ENCODE assay signal across 23 cellular contexts in the genomic region with DNA sequence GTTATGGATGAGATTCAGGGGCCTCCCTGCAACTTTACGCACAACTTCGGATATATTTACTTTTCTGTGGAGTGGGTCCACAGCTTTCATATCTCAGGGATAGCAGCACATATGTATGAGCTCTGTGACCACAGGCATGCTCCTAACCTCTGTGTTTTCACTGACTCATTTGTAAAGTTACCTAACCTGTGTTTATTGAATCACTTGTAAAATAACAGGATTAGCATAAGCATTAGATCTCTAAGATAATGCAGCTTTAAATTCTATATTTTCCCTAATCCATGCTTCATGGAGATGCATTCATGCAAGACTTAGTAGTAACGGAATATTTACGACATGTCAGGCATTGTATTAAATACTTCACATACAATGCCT. TPM values are rescaled to one million over a fixed set of nuclear protein-coding genes. Genes with fewer than 3 reads are reported as not detected.
DNase-seq lines count a peak whose midpoint lies in the region; ATAC-seq, FAIRE-seq and TF ChIP-seq lines count a peak whose summit lies in the region.
"Had no signal": no experiment of that assay in that cellular context is flagged by ENCODE, and none has a peak within 500 bp of the region (broad histone marks: within the 10 kb centered on the region; RNA-seq: fewer than 3 reads in every experiment).

No MANE protein-coding gene starts in this region.

- H3K36me3 Mint-ChIP-seq in MCF 10A (ENCODE audit: insufficient read depth, unreplicated experiment) (no peaks in the 10 kb centered on the region), astrocyte (ENCODE audit: low read depth, unreplicated experiment) (no peaks in the 10 kb centered on the region)
- H3K36me3 Mint-ChIP-seq: activated naive CD4-positive, alpha-beta T cell treated with anti-CD3 and anti-CD28 coated beads, Interleukin-2, amount 50 U/mL, for 24 hours; CD4-positive, CD25-positive, alpha-beta regulatory T cell had no signal

- H3K27me3 ChIP-seq in breast epithelium (no peaks in the 10 kb centered on the region), astrocyte (ENCODE audit: insufficient read depth, low read length) (peaks cover 4% of the 10 kb centered on the region)

- TF ChIP-seq POLR2A in breast epithelium (IDR thresholded peaks at IDR 0.05) = no peak

- H3K4me3 ChIP-seq in breast epithelium (no peak overlapping the region), astrocyte (ENCODE audit: insufficient read depth, low read depth, low read length) (no peak overlapping the region), fibroblast of pulmonary artery (replicated peaks; ENCODE audit: low read depth, low read length) (no peak overlapping the region)
- H3K4me3 ChIP-seq: esophagus squamous epithelium, prostate gland had no signal

- intact Hi-C loops in MCF 10A (cut with micrococcal nuclease) (no loop called here), breast epithelium (cut with DNase I; ENCODE audit: low total_unique reads) (no loop called here)

- POLR2A ChIA-PET in MCF 10A (lab: Yijun Ruan, JAX) = interaction anchor here (0.9 to 1.7 kb wide), 6 partner anchors 12 to 175 kb away, joined by 3 to 7 read pairs (median 4); partner anchors contain the start of gene PDGFD

- no peak overlapping the region for H2AFZ ChIP-seq in astrocyte (ENCODE audit: low read depth, low read length)

- H3K4me1 ChIP-seq in breast epithelium (no peaks in the 10 kb centered on the region), astrocyte (ENCODE audit: insufficient read depth, low read length) (peaks cover 6% of the 10 kb centered on the region)
- H3K4me1 ChIP-seq: prostate gland had no signal

- H3K27ac ChIP-seq in breast epithelium (peak overlapping the region in 1 of 2 donors; percentile 48), astrocyte (ENCODE audit: low read depth, low read length) (no peak overlapping the region)
- H3K27ac ChIP-seq: esophagus squamous epithelium, prostate gland had no signal

- DNase-seq in MCF 10A (ENCODE audit: unreplicated experiment) = peak; percentile 52
- no peak for DNase-seq in breast epithelium (ENCODE audit: low spot score in 2 of 2)
- DNase-seq in astrocyte (ENCODE audit: low read depth) = peak; percentile 80
- DNase-seq in fibroblast of pulmonary artery (ENCODE audit: low read depth) = peak; percentile 30
- no peak for DNase-seq in activated CD4-positive, alpha-beta T cell treated with anti-CD3 and anti-CD28 coated beads for 48 hours
- DNase-seq: activated T-cell treated with anti-CD3 and anti-CD28 coated beads for 4 hours; CD4-positive, CD25-positive, alpha-beta regulatory T cell; esophagus squamous epithelium; hippocampal formation; left cardiac atrium; midbrain; NCI-H1436; NK-92 treated with Interleukin-12 subunit alpha and Interleukin-12 subunit beta, amount 100 ng/mL, for 24 hours had no signal

- TF ChIP-seq CTCF in MCF 10A (IDR thresholded peaks at IDR 0.05; ENCODE audit: unreplicated experiment) = no peak
- TF ChIP-seq CTCF in breast epithelium (IDR thresholded peaks at IDR 0.05) = no peak
- no peak for TF ChIP-seq CTCF in astrocyte (IDR thresholded peaks at IDR 0.05; ENCODE audit: insufficient read depth, low read depth, low read length)
- no peak for TF ChIP-seq CTCF in fibroblast of pulmonary artery (IDR thresholded peaks at IDR 0.05; ENCODE audit: low read length, missing control alignments)

- no peak overlapping the region for H3K4me3 Mint-ChIP-seq in MCF 10A (ENCODE audit: unreplicated experiment)
- no peak overlapping the region for H3K4me3 Mint-ChIP-seq in astrocyte (ENCODE audit: unreplicated experiment)
- H3K4me3 Mint-ChIP-seq: activated naive CD4-positive, alpha-beta T cell treated with anti-CD3 and anti-CD28 coated beads, Interleukin-2, amount 50 U/mL, for 24 hours; CD4-positive, CD25-positive, alpha-beta regulatory T cell had no signal

- H3K36me3 ChIP-seq in breast epithelium = no peaks in the 10 kb centered on the region
- H3K36me3 ChIP-seq in astrocyte (ENCODE audit: insufficient read depth, low read length) = no peaks in the 10 kb centered on the region
- H3K36me3 ChIP-seq: esophagus squamous epithelium, prostate gland had no signal

- no peak for ATAC-seq in GM21619 (IDR thresholded peaks at IDR 0.05; ENCODE audit: unreplicated experiment)
- no peak for ATAC-seq in SK-N-SH treated with all-trans-retinoic acid at 6 μM for 48 hours
- ATAC-seq in GM18868 (IDR thresholded peaks at IDR 0.05; ENCODE audit: unreplicated experiment) = no peak
- ATAC-seq: left cardiac atrium had no signal

- H3K27me3 Mint-ChIP-seq in MCF 10A (ENCODE audit: insufficient read depth, unreplicated experiment) (no peaks in the 10 kb centered on the region), astrocyte (ENCODE audit: low read depth, unreplicated experiment) (no peaks in the 10 kb centered on the region)
- H3K27me3 Mint-ChIP-seq: activated naive CD4-positive, alpha-beta T cell treated with anti-CD3 and anti-CD28 coated beads, Interleukin-2, amount 50 U/mL, for 24 hours had no signal

- BruUV-seq in MCF 10A (replicated peaks; lab: Mats Ljungman, UMichigan) = no TSS peak

- CTCF ChIA-PET in MCF 10A (lab: Yijun Ruan, JAX) = interaction anchor here (0.6 to 2.3 kb wide), 4 partner anchors 10 to 1720 kb away, joined by 3 to 6 read pairs (median 5); partner anchors contain the start of gene PDGFD

- peak overlapping the region; percentile 38 for H3K4me2 ChIP-seq in astrocyte (ENCODE audit: low read length)

- no peaks in the 10 kb centered on the region for H4K20me1 ChIP-seq in astrocyte (ENCODE audit: insufficient read depth, low read length)

- H3K9me3 Mint-ChIP-seq in MCF 10A (ENCODE audit: unreplicated experiment) (no peaks in the 10 kb centered on the region), astrocyte (ENCODE audit: unreplicated experiment) (peaks cover 2% of the 10 kb centered on the region)

- H3K4me1 Mint-ChIP-seq in MCF 10A (ENCODE audit: insufficient read depth, unreplicated experiment) = peaks cover 11% of the 10 kb centered on the region
- H3K4me1 Mint-ChIP-seq in astrocyte (ENCODE audit: low read depth, unreplicated experiment) = peaks cover 7% of the 10 kb centered on the region
- H3K4me1 Mint-ChIP-seq: activated naive CD4-positive, alpha-beta T cell treated with anti-CD3 and anti-CD28 coated beads, Interleukin-2, amount 50 U/mL, for 24 hours; CD4-positive, CD25-positive, alpha-beta regulatory T cell had no signal

- H3K79me2 ChIP-seq in astrocyte (ENCODE audit: insufficient read depth, low read length) = no peaks in the 10 kb centered on the region

- no peak overlapping the region for H3K9ac ChIP-seq in astrocyte (ENCODE audit: low read length)

- H3K9me3 ChIP-seq in breast epithelium = peaks cover 0 to 5% of the 10 kb centered on the region in 2 donors
- H3K9me3 ChIP-seq in astrocyte (ENCODE audit: insufficient read depth, low read depth, low read length) = no peaks in the 10 kb centered on the region
- H3K9me3 ChIP-seq: esophagus squamous epithelium, prostate gland had no signal

- no peak overlapping the region for H3K27ac Mint-ChIP-seq in MCF 10A (ENCODE audit: low read depth, unreplicated experiment)
- H3K27ac Mint-ChIP-seq in astrocyte (ENCODE audit: unreplicated experiment) = no peak overlapping the region
- H3K27ac Mint-ChIP-seq: activated naive CD4-positive, alpha-beta T cell treated with anti-CD3 and anti-CD28 coated beads, Interleukin-2, amount 50 U/mL, for 24 hours; CD4-positive, CD25-positive, alpha-beta regulatory T cell had no signal

- no peak for FAIRE-seq in astrocyte (lab: Jason Lieb, UNC)
- FAIRE-seq: A204.1, TTC549 had no signal

TF ChIP-seq in SK-N-SH treated with all-trans-retinoic acid at 6 μM for 48 hours, 23 proteins besides CTCF, POLR2A, EP300 and RAD21:
- TF ChIP-seq TOX (CRISPR knock-in tag; IDR thresholded peaks at IDR 0.05; ENCODE audit: borderline replicate concordance) (no peak), TCF4 (CRISPR knock-in tag; IDR thresholded peaks at IDR 0.05; ENCODE audit: borderline replicate concordance) (no peak), ZNF70 (CRISPR knock-in tag; IDR thresholded peaks at IDR 0.05) (no peak), OSR1 (CRISPR knock-in tag; IDR thresholded peaks at IDR 0.05) (no peak), ARNTL (CRISPR knock-in tag; IDR thresholded peaks at IDR 0.05; ENCODE audit: borderline replicate concordance, low read depth) (no peak), POU6F1 (CRISPR knock-in tag; IDR thresholded peaks at IDR 0.05; ENCODE audit: borderline replicate concordance, low read depth) (no peak), ZNF565 (CRISPR knock-in tag; conservative IDR thresholded peaks at IDR 0.05; ENCODE audit: low read depth) (no peak), ZC3H10 (CRISPR knock-in tag; IDR thresholded peaks at IDR 0.05) (no peak), CSDC2 (CRISPR knock-in tag; IDR thresholded peaks at IDR 0.05) (no peak)
- TF ChIP-seq, protein P1, sequence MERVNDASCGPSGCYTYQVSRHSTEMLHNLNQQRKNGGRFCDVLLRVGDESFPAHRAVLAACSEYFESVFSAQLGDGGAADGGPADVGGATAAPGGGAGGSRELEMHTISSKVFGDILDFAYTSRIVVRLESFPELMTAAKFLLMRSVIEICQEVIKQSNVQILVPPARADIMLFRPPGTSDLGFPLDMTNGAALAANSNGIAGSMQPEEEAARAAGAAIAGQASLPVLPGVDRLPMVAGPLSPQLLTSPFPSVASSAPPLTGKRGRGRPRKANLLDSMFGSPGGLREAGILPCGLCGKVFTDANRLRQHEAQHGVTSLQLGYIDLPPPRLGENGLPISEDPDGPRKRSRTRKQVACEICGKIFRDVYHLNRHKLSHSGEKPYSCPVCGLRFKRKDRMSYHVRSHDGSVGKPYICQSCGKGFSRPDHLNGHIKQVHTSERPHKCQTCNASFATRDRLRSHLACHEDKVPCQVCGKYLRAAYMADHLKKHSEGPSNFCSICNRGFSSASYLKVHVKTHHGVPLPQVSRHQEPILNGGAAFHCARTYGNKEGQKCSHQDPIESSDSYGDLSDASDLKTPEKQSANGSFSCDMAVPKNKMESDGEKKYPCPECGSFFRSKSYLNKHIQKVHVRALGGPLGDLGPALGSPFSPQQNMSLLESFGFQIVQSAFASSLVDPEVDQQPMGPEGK (CRISPR knock-in tag; IDR thresholded peaks at IDR 0.05; ENCODE audit: borderline replicate concordance) = no peak
TF ChIP-seq in SK-N-SH treated with all-trans-retinoic acid at 6 μM for 48 hours: peak in this region for 0.

RNA-seq across cellular contexts. Expression of gene DDI1, which starts 47.9 kb away (rescaled TPM):
- total RNA-seq in MCF 10A (2022) (not detected in 2 replicates), breast epithelium (not detected), astrocyte (not detected in 2 replicates)
- total RNA-seq: CD4-positive, CD25-positive, alpha-beta regulatory T cell; esophagus squamous epithelium; HT1080; left cardiac atrium; RPMI7951; temporal lobe had no signal

Comparison
In these comparisons a context has a peak if more than half of its experiments do, and no peak if none do; other contexts are left out.
1. DNase-seq: peak in MCF 10A (single experiment), astrocyte (single experiment) and fibroblast of pulmonary artery (single experiment); none in breast epithelium (0 of 2) and activated CD4-positive, alpha-beta T cell treated with anti-CD3 and anti-CD28 coated beads for 48 hours (single experiment).